In the genomic region with DNA sequence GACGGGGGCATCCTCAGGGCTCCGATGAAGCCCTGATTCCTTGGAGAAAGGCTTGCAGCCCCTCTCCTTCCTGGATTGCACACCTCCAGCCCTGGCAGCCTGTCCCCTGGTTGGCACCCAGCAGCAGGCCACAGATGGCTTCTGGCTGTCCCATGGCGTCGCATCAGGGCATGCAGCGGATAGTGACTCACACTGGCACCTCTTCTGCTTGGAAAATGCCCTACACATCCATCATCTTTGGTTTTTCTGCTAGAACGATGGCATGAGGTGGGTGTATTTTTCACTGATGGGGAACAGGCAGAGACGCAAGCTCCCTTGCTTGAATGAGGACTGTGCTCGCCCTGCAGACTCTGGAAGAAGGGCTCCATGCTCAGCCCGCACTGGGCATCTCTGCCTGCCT, we compare ENCODE assay signal across 22 cellular contexts.
"Had no signal": no experiment of that assay in that cellular context is flagged by ENCODE, and none has a peak within 500 bp of the region (broad histone marks: within the 10 kb centered on the region; RNA-seq: fewer than 3 reads in every experiment).

No MANE protein-coding gene starts in this region.

- H3K27me3 Mint-ChIP-seq: activated CD8-positive, alpha-beta T cell treated with anti-CD3 and anti-CD28 coated beads for 36 hours had no signal

- H3K9me3 ChIP-seq: left ventricle myocardium inferior, neutrophil, upper lobe of right lung had no signal

- H3K9me3 Mint-ChIP-seq: activated CD4-positive, alpha-beta T cell treated with anti-CD3 and anti-CD28 coated beads, Interleukin-2, amount 10 ng/mL, durations not matched to agents 24 days and 14 days; activated CD8-positive, alpha-beta T cell treated with anti-CD3 and anti-CD28 coated beads for 36 hours; activated naive CD4-positive, alpha-beta T cell treated with anti-CD3 and anti-CD28 coated beads, Interleukin-2, amount 10 ng/mL, durations not matched to agents 7 days and 5 days; effector memory CD8-positive, alpha-beta T cell; mesothelial cell of epicardium; naive thymus-derived CD8-positive, alpha-beta T cell had no signal

- ATAC-seq: activated CD4-positive, CD25-positive, alpha-beta regulatory T cell treated with anti-CD3 and anti-CD28 coated beads, Interleukin-2, amount 50 U/mL, for 24 hours; activated CD8-positive, alpha-beta memory T cell treated with anti-CD3 and anti-CD28 coated beads, Interleukin-2, amount 10 ng/mL, durations not matched to agents 7 days and 5 days; activated CD8-positive, alpha-beta T cell treated with anti-CD3 and anti-CD28 coated beads for 36 hours; effector memory CD8-positive, alpha-beta T cell; esophagus mucosa; naive thymus-derived CD8-positive, alpha-beta T cell; T-helper 17 cell; upper lobe of right lung had no signal

- H3K27ac Mint-ChIP-seq: activated CD4-positive, alpha-beta T cell treated with anti-CD3 and anti-CD28 coated beads, Interleukin-2, amount 10 ng/mL, durations not matched to agents 24 days and 14 days; activated CD8-positive, alpha-beta memory T cell treated with anti-CD3 and anti-CD28 coated beads, Interleukin-2, amount 10 ng/mL, durations not matched to agents 7 days and 5 days; activated CD8-positive, alpha-beta T cell treated with anti-CD3 and anti-CD28 coated beads for 36 hours; activated naive CD4-positive, alpha-beta T cell treated with anti-CD3 and anti-CD28 coated beads, Interleukin-2, amount 10 ng/mL, durations not matched to agents 7 days and 5 days; effector memory CD8-positive, alpha-beta T cell; T-helper 17 cell had no signal

- DNase-seq: activated CD4-positive, alpha-beta T cell treated with anti-CD3 and anti-CD28 coated beads, Interleukin-2, amount 10 ng/mL, durations not matched to agents 24 days and 14 days; activated CD8-positive, alpha-beta memory T cell treated with anti-CD3 and anti-CD28 coated beads, Interleukin-2, amount 10 ng/mL, durations not matched to agents 7 days and 5 days; activated CD8-positive, alpha-beta T cell treated with anti-CD3 and anti-CD28 coated beads for 36 hours; activated effector memory CD4-positive, alpha-beta T cell treated with anti-CD3 and anti-CD28 coated beads, Interleukin-2, amount 50 U/mL, for 16 hours; activated naive CD4-positive, alpha-beta T cell treated with anti-CD3 and anti-CD28 coated beads, Interleukin-2, amount 10 ng/mL, durations not matched to agents 7 days and 5 days; activated T-cell treated with anti-CD3 and anti-CD28 coated beads for 4 hours; effector memory CD8-positive, alpha-beta T cell; foreskin melanocyte; hippocampal formation; left ventricle myocardium inferior; naive thymus-derived CD8-positive, alpha-beta T cell; stimulated activated CD4-positive, alpha-beta T cell treated with anti-CD3 and anti-CD28 coated beads, Interleukin-2, amount 100 ng/mL, for 48 hours; stimulated activated CD8-positive, alpha-beta memory T cell treated with anti-CD3 and anti-CD28 coated beads, Interleukin-4, amount 100 ng/mL, for 48 hours; stimulated activated naive CD4-positive, alpha-beta T cell; T-helper 17 cell; upper lobe of right lung had no signal

- H3K27ac ChIP-seq: left ventricle myocardium inferior, neutrophil, parathyroid adenoma, upper lobe of right lung, VCaP had no signal

- H3K4me3 Mint-ChIP-seq: activated CD4-positive, alpha-beta T cell treated with anti-CD3 and anti-CD28 coated beads, Interleukin-2, amount 10 ng/mL, durations not matched to agents 24 days and 14 days; activated CD8-positive, alpha-beta memory T cell treated with anti-CD3 and anti-CD28 coated beads, Interleukin-2, amount 10 ng/mL, durations not matched to agents 7 days and 5 days; activated CD8-positive, alpha-beta T cell treated with anti-CD3 and anti-CD28 coated beads for 36 hours; activated naive CD4-positive, alpha-beta T cell treated with anti-CD3 and anti-CD28 coated beads, Interleukin-2, amount 10 ng/mL, durations not matched to agents 7 days and 5 days; effector memory CD8-positive, alpha-beta T cell; mesothelial cell of epicardium; T-helper 17 cell had no signal

- H3K4me1 ChIP-seq: parathyroid adenoma, upper lobe of right lung had no signal

- H3K36me3 ChIP-seq: left ventricle myocardium inferior, neutrophil, upper lobe of right lung had no signal

- H3K27me3 ChIP-seq: upper lobe of right lung had no signal

- H3K36me3 Mint-ChIP-seq: activated CD8-positive, alpha-beta memory T cell treated with anti-CD3 and anti-CD28 coated beads, Interleukin-2, amount 10 ng/mL, durations not matched to agents 7 days and 5 days; activated naive CD4-positive, alpha-beta T cell treated with anti-CD3 and anti-CD28 coated beads, Interleukin-2, amount 10 ng/mL, durations not matched to agents 7 days and 5 days; mesothelial cell of epicardium; naive thymus-derived CD8-positive, alpha-beta T cell had no signal

- H3K4me3 ChIP-seq: left ventricle myocardium inferior, upper lobe of right lung had no signal
